ENCODE assay signal across 35 cellular contexts in the genomic region with DNA sequence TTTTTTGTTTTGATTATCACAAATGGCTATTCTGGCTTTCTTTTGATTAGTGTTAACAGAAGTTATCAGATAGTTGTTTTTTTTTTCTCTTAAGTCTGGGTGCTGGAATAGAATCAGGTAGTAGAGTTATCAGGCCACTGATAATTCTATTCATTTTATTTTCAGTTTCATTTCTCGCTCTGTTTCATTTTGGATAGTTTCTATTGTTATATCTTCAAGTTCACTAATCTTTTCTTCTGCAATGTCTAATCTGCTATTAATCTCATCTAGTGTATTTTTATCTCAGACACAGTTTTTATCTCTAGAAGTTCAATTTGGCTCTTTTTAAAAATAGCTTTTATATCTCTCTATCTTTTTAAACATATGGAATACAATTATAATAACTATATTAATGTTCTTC.
"Had no signal": no experiment of that assay in that cellular context is flagged by ENCODE, and none has a peak within 500 bp of the region (broad histone marks: within the 10 kb centered on the region; RNA-seq: fewer than 3 reads in every experiment).

No MANE protein-coding gene starts in this region.

- H3K4me2 ChIP-seq: KMS-11 had no signal

- H3K9ac ChIP-seq: KMS-11 had no signal

- H3K36me3 ChIP-seq: MG63 had no signal

- H3K27ac ChIP-seq: KMS-11 had no signal

- DNase-seq: Karpas-422, Kasumi-1, KG1, MG63, MV-4-11, NCI-H1048, NCI-H1092, NCI-H1092 treated with DMSO at 0.1 percent for 48 hours, NCI-H1105, NCI-H1105 treated with DMSO at 0.1 percent for 48 hours, NCI-H1417, NCI-H1417 treated with DMSO at 0.1 percent for 48 hours, NCI-H1436, NCI-H1436 treated with DMSO at 0.1 percent for 48 hours, NCI-H146, NCI-H1694, NCI-H1694 treated with DMSO at 0.1 percent for 48 hours, NCI-H187, NCI-H187 treated with DMSO at 0.1 percent for 48 hours, NCI-H1930, NCI-H2029, NCI-H2029 treated with DMSO at 0.1 percent for 48 hours, NCI-H2081, NCI-H2081 treated with DMSO at 0.1 percent for 48 hours, NCI-H2107, NCI-H2171, NCI-H2171 treated with DMSO at 0.1 percent for 48 hours, NCI-H2227 treated with DMSO at 0.1 percent for 48 hours, NCI-H226, NCI-H345, NCI-H446, NCI-H446 treated with DMSO at 0.1 percent for 48 hours, NCI-H510A, NCI-H510A treated with DMSO at 0.1 percent for 48 hours had no signal

- H3K9me3 ChIP-seq: MG63 had no signal

- H3K4me3 ChIP-seq: MG63 had no signal

- H3K27me3 ChIP-seq: MG63 had no signal
